ENCODE assay signal across 12 cellular contexts in genomic region chr3:183664913-183665381, GRCh38. TPM values are rescaled to one million over a fixed set of nuclear protein-coding genes. Genes with fewer than 3 reads are reported as not detected.
DNase-seq lines count a peak whose midpoint lies in the region; ATAC-seq, FAIRE-seq and TF ChIP-seq lines count a peak whose summit lies in the region.
"Had no signal": no experiment of that assay in that cellular context is flagged by ENCODE, and none has a peak within 500 bp of the region (broad histone marks: within the 10 kb centered on the region; RNA-seq: fewer than 3 reads in every experiment).

No MANE protein-coding gene starts in this region.

- DNase-seq in AG09319 (ENCODE audit: extremely low read depth, low read depth) = peak; percentile 80
- peak; percentile 16 for DNase-seq in LoVo (ENCODE audit: low spot score)
- DNase-seq in bronchial epithelial cell (ENCODE audit: low read depth) = peak; percentile 52
- peak; percentile 95 for DNase-seq in kidney glomerular epithelial cell (lab: John Stamatoyannopoulos, UW)
- no peak for DNase-seq in DMS153 treated with DMSO at 0.1 percent for 48 hours (lab: John Stamatoyannopoulos, UW; ENCODE audit: unreplicated experiment)
- DNase-seq in NCI-H510A (lab: John Stamatoyannopoulos, UW) = no peak
- DNase-seq: activated CD8-positive, alpha-beta memory T cell treated with anti-CD3 and anti-CD28 coated beads for 24 hours; Karpas-422; naive B cell; T-cell had no signal

- TF ChIP-seq CTCF in AG09319 (IDR thresholded peaks at IDR 0.05; ENCODE audit: low read depth, low read length) (no peak), bronchial epithelial cell (IDR thresholded peaks at IDR 0.05; ENCODE audit: insufficient read depth, low read length, severe bottlenecking) (no peak)

- no peak for FAIRE-seq in bronchial epithelial cell (lab: Jason Lieb, UNC)

- H3K27me3 ChIP-seq in bronchial epithelial cell (ENCODE audit: control insufficient read depth, insufficient read depth, low read length) = no peaks in the 10 kb centered on the region

- H3K4me3 ChIP-seq in bronchial epithelial cell (ENCODE audit: low read depth, low read length) = no peak overlapping the region

- ATAC-seq in HG03196 (IDR thresholded peaks at IDR 0.05; ENCODE audit: unreplicated experiment) (no peak), HG03159 (IDR thresholded peaks at IDR 0.05; ENCODE audit: unreplicated experiment) (no peak)
- ATAC-seq: T-cell had no signal

- H3K36me3 ChIP-seq in bronchial epithelial cell (ENCODE audit: control insufficient read depth, insufficient read depth, low read length) = no peaks in the 10 kb centered on the region

RNA-seq across cellular contexts. Expression of gene KLHL24, which starts 29.5 kb away (rescaled TPM):
- 37.0 and 63.4 TPM in 2 replicates for total RNA-seq in bronchial epithelial cell

RNA-seq across cellular contexts. Expression of gene YEATS2, which starts 32.6 kb away (rescaled TPM):
- 18.2 and 19.7 TPM in 2 replicates for total RNA-seq in bronchial epithelial cell

Comparison
In these comparisons a context has a peak if more than half of its experiments do, and no peak if none do; other contexts are left out.
1. DNase-seq: peak in AG09319 (single experiment), LoVo (single experiment), bronchial epithelial cell (single experiment) and kidney glomerular epithelial cell (single experiment); none in DMS153 treated with DMSO at 0.1 percent for 48 hours (single experiment) and NCI-H510A (single experiment).